Comparison of ENCODE assay signal across 1 cellular context in genomic region chr7:26898917-26899316, GRCh38.
TF ChIP-seq lines count a peak whose summit lies in the region.

No MANE protein-coding gene starts in this region.

TF ChIP-seq in H1, 55 proteins besides CTCF, POLR2A, EP300 and RAD21:
- no peak for TF ChIP-seq RBBP5 (IDR thresholded peaks at IDR 0.05; ENCODE audit: borderline replicate concordance, low read depth, low read length)
- no peak for TF ChIP-seq SAP30 (IDR thresholded peaks at IDR 0.05; ENCODE audit: insufficient read depth, insufficient replicate concordance, low read length)
- TF ChIP-seq RFX5 (IDR thresholded peaks at IDR 0.05; ENCODE audit: borderline replicate concordance, low read depth, low read length) = no peak
- TF ChIP-seq GTF2F1 (IDR thresholded peaks at IDR 0.05; ENCODE audit: borderline replicate concordance, low read depth, low read length) = no peak
- no peak for TF ChIP-seq SIRT6 (IDR thresholded peaks at IDR 0.05; ENCODE audit: low read length)
- TF ChIP-seq TAF1 (IDR thresholded peaks at IDR 0.05; ENCODE audit: low read depth, low read length) = no peak
- no peak for TF ChIP-seq POU5F1 (IDR thresholded peaks at IDR 0.05; ENCODE audit: low read depth, low read length)
- no peak for TF ChIP-seq CEBPB (IDR thresholded peaks at IDR 0.05; ENCODE audit: low read depth, low read length)
- no peak for TF ChIP-seq RXRA (IDR thresholded peaks at IDR 0.05; ENCODE audit: insufficient read depth, low read depth, low read length)
- TF ChIP-seq KDM1A (IDR thresholded peaks at IDR 0.05; ENCODE audit: borderline replicate concordance, low read length) = no peak
- no peak for TF ChIP-seq JUND (IDR thresholded peaks at IDR 0.05; ENCODE audit: low read length)
- TF ChIP-seq TCF12 (IDR thresholded peaks at IDR 0.05; ENCODE audit: low read depth, low read length) = no peak
- no peak for TF ChIP-seq BACH1 (IDR thresholded peaks at IDR 0.05; ENCODE audit: low read length)
